In genomic region chr3:53616330-53616729, GRCh38 we compare ENCODE assay signal across 1 cellular context.
TF ChIP-seq lines count a peak whose summit lies in the region.

No MANE protein-coding gene starts in this region.

TF ChIP-seq in WTC11, 78 proteins besides CTCF, POLR2A, EP300 and RAD21 (continued from another document):
- no peak for TF ChIP-seq CBFB (CRISPR knock-in tag; IDR thresholded peaks at IDR 0.05; ENCODE audit: low read depth)
- TF ChIP-seq EMX1 (CRISPR knock-in tag; IDR thresholded peaks at IDR 0.05), result no peak
- TF ChIP-seq, protein P1, sequence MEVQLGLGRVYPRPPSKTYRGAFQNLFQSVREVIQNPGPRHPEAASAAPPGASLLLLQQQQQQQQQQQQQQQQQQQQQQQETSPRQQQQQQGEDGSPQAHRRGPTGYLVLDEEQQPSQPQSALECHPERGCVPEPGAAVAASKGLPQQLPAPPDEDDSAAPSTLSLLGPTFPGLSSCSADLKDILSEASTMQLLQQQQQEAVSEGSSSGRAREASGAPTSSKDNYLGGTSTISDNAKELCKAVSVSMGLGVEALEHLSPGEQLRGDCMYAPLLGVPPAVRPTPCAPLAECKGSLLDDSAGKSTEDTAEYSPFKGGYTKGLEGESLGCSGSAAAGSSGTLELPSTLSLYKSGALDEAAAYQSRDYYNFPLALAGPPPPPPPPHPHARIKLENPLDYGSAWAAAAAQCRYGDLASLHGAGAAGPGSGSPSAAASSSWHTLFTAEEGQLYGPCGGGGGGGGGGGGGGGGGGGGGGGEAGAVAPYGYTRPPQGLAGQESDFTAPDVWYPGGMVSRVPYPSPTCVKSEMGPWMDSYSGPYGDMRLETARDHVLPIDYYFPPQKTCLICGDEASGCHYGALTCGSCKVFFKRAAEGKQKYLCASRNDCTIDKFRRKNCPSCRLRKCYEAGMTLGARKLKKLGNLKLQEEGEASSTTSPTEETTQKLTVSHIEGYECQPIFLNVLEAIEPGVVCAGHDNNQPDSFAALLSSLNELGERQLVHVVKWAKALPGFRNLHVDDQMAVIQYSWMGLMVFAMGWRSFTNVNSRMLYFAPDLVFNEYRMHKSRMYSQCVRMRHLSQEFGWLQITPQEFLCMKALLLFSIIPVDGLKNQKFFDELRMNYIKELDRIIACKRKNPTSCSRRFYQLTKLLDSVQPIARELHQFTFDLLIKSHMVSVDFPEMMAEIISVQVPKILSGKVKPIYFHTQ (CRISPR knock-in tag; IDR thresholded peaks at IDR 0.05), result no peak
- no peak for TF ChIP-seq NR3C1 (CRISPR knock-in tag; conservative IDR thresholded peaks at IDR 0.05; ENCODE audit: low read depth)
